ENCODE assay signal across 7 cellular contexts in the genomic region with DNA sequence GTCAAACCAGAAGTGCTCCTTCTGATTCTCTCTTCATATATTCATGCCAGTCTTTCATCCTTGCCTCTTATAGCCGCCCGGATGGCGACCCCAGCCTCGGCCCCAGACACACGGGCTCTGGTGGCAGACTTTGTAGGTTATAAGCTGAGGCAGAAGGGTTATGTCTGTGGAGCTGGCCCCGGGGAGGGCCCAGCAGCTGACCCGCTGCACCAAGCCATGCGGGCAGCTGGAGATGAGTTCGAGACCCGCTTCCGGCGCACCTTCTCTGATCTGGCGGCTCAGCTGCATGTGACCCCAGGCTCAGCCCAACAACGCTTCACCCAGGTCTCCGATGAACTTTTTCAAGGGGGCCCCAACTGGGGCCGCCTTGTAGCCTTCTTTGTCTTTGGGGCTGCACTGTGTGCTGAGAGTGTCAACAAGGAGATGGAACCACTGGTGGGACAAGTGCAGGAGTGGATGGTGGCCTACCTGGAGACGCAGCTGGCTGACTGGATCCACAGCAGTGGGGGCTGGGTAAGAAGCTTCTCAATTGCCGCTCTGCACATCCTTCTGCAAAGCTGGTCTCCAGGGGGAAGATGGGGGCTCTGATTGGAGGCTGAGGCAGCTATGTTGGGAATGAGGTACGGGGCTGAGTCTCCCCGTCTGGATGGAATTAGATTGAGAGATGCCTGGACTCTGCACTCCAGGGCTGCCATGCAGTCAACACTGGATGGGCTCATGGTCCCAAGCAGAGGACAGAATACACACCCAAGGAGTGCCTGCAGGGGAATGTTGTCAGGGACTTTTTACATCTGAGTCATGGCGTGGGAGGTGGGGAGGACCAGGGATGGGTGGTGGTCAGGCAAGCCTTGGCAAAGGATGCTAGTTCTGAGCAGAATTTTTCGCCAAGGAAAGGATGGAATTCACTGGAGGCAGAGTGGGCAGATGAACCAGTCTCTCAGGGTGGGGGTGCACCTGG. TPM values are rescaled to one million over a fixed set of nuclear protein-coding genes. Genes with fewer than 3 reads are reported as not detected.
A peak's percentile ranks its signal among the peaks of the same experiment; 100 is the strongest.
DNase-seq lines count a peak whose midpoint lies in the region; ATAC-seq and TF ChIP-seq lines count a peak whose summit lies in the region.
"Had no signal": no experiment of that assay in that cellular context is flagged by ENCODE, and none has a peak within 500 bp of the region (broad histone marks: within the 10 kb centered on the region; RNA-seq: fewer than 3 reads in every experiment).

No MANE protein-coding gene starts in this region.

- H3K36me3 Mint-ChIP-seq in natural killer cell, result no peaks in the 10 kb centered on the region
- H3K36me3 Mint-ChIP-seq in CD4-positive, alpha-beta T cell (ENCODE audit: low read depth), result no peaks in the 10 kb centered on the region

- CTCF ChIA-PET in CD4-positive, alpha-beta T cell (lab: Charles Lee), result no interaction called here

- no peaks in the 10 kb centered on the region for H3K27me3 Mint-ChIP-seq in natural killer cell (ENCODE audit: low read depth in 2 of 2)
- peaks cover 44% of the 10 kb centered on the region for H3K27me3 Mint-ChIP-seq in CD4-positive, alpha-beta T cell

- DNase-seq in Daoy (ENCODE audit: low read depth), result peak; percentile 68
- no peak for DNase-seq in astrocyte of the spinal cord (ENCODE audit: low read depth, low spot score)
- no peak for DNase-seq in natural killer cell
- DNase-seq in activated CD4-positive, CD25-positive, alpha-beta regulatory T cell (lab: John Stamatoyannopoulos, UW), result no peak
- no peak for DNase-seq in dedifferentiated amniotic fluid mesenchymal stem cell (ENCODE audit: extremely low spot score)
- no peak for DNase-seq in CD4-positive, alpha-beta T cell
- DNase-seq: central memory CD4-positive, alpha-beta T cell had no signal

- peaks cover 20% of the 10 kb centered on the region for H3K27me3 ChIP-seq in CD4-positive, alpha-beta T cell (ENCODE audit: control insufficient read depth, insufficient read depth, low read length)

- H3K4me3 Mint-ChIP-seq in natural killer cell, result peak overlapping the region; percentile 90
- H3K4me3 Mint-ChIP-seq in CD4-positive, alpha-beta T cell, result no peak overlapping the region

- H3K27ac ChIP-seq in CD4-positive, alpha-beta T cell (ENCODE audit: low read depth, low read length), result no peak overlapping the region

- H3K27ac Mint-ChIP-seq in natural killer cell, result peak overlapping the region; percentile 91 to 94
- no peak overlapping the region for H3K27ac Mint-ChIP-seq in CD4-positive, alpha-beta T cell

- peak overlapping the region; percentile 95 for H3K4me3 ChIP-seq in astrocyte of the spinal cord (ENCODE audit: low read depth, low read length)

- no peaks in the 10 kb centered on the region for H3K9me3 ChIP-seq in CD4-positive, alpha-beta T cell (ENCODE audit: control insufficient read depth, low read length)

- in situ Hi-C loops in astrocyte of the spinal cord (cut with HindIII; ENCODE audit: low sequenced_read_pairs), result no loop called here

- no peak for ATAC-seq in natural killer cell
- ATAC-seq in CD4-positive, alpha-beta T cell (ENCODE audit: poor library complexity), result no peak

- POLR2A ChIA-PET in CD4-positive, alpha-beta T cell (lab: Charles Lee), result interaction anchor here (1.4 to 10.5 kb wide), 2 partner anchors 13 to 22 kb away, joined by 3 to 455 read pairs; a partner anchor contains a TSS

- intact Hi-C loops in natural killer cell (cut with micrococcal nuclease), result loop anchor here (10.0 kb wide), 1 partner anchor 213 kb away; a partner anchor contains a TSS
- intact Hi-C loops in CD4-positive, alpha-beta T cell (cut with DNase I, micrococcal nuclease), result loop anchor here in 1 of 2 experiments (10.0 kb wide), 1 partner anchor 1137 kb away; a partner anchor contains a TSS

- TF ChIP-seq CTCF in astrocyte of the spinal cord (IDR thresholded peaks at IDR 0.05; ENCODE audit: low read depth, low read length) (no peak), natural killer cell (IDR thresholded peaks at IDR 0.05) (no peak)
- no peak for TF ChIP-seq CTCF in CD4-positive, alpha-beta T cell (IDR thresholded peaks at IDR 0.05)

- peaks cover 21 to 41% of the 10 kb centered on the region in 2 donors for H3K4me1 Mint-ChIP-seq in natural killer cell
- peaks cover 5% of the 10 kb centered on the region for H3K4me1 Mint-ChIP-seq in CD4-positive, alpha-beta T cell (ENCODE audit: low read depth)

- H3K9me3 Mint-ChIP-seq in natural killer cell, result no peaks in the 10 kb centered on the region
- no peaks in the 10 kb centered on the region for H3K9me3 Mint-ChIP-seq in CD4-positive, alpha-beta T cell

RNA-seq across cellular contexts. Expression of a gene that starts 1.3 kb away (rescaled TPM):
- total RNA-seq in Daoy (2014; rRNA removed; shearing (Covaris generic)), result 7.4 and 16.8 TPM in 2 replicates
- total RNA-seq in natural killer cell, result 10 to 100 TPM; 13.8 to 25.3 (median 14.4) TPM
- 1 to 10 TPM; 2.3 to 3.7 TPM for total RNA-seq in CD4-positive, alpha-beta T cell

RNA-seq across cellular contexts. Expression of a gene that starts 5.3 kb away (rescaled TPM):
- total RNA-seq in Daoy (2014; rRNA removed; shearing (Covaris generic)), result 1.5 and 2.6 TPM in 2 replicates
- 10 to 100 TPM; 13.2 to 27.8 (median 25.1) TPM for total RNA-seq in natural killer cell
- 10 to 100 TPM; 51.0 to 53.8 TPM for total RNA-seq in CD4-positive, alpha-beta T cell

RNA-seq across cellular contexts. Expression of a gene that starts 13.3 kb away (rescaled TPM):
- total RNA-seq in Daoy (2014; rRNA removed; shearing (Covaris generic)), result 92.2 and 127 TPM in 2 replicates
- total RNA-seq in natural killer cell, result 100 to 1,000 TPM; 226 to 261 (median 238) TPM
- 100 to 1,000 TPM; 188 to 195 TPM for total RNA-seq in CD4-positive, alpha-beta T cell

RNA-seq across cellular contexts. Expression of a gene that starts 22.0 kb away (rescaled TPM):
- 5.8 and 6.9 TPM in 2 replicates for total RNA-seq in Daoy (2014; rRNA removed; shearing (Covaris generic))
- 10 to 100 TPM in 1 of 3 donors, 1 to 10 TPM in 2; 5.1 to 10.1 (median 7.0) TPM for total RNA-seq in natural killer cell
- 1 to 10 TPM; 2.0 to 2.8 TPM for total RNA-seq in CD4-positive, alpha-beta T cell

RNA-seq across cellular contexts. Expression of a gene that starts 44.7 kb away (rescaled TPM):
- 13.8 and 13.9 TPM in 2 replicates for total RNA-seq in Daoy (2014; rRNA removed; shearing (Covaris generic))
- total RNA-seq in natural killer cell, result under 1 TPM in 2 of 3 donors, not detected in 1; 0.28 to 1.00 TPM
- total RNA-seq in CD4-positive, alpha-beta T cell, result 10 to 100 TPM; 19.5 to 21.1 TPM
